ENCODE assay signal across 8 cellular contexts in genomic region chr18:21489119-21489750, GRCh38.
A peak's percentile ranks its signal among the peaks of the same experiment; 100 is the strongest.
DNase-seq lines count a peak whose midpoint lies in the region; ATAC-seq and TF ChIP-seq lines count a peak whose summit lies in the region.

No MANE protein-coding gene starts in this region.

- H4K20me1 ChIP-seq in osteoblast (ENCODE audit: insufficient read depth, low read length), result no peaks in the 10 kb centered on the region

- no peak overlapping the region for H2AFZ ChIP-seq in osteoblast (ENCODE audit: low read length)

- H3K4me3 ChIP-seq in BJ (ENCODE audit: low read depth, low read length) (no peak overlapping the region), fibroblast of villous mesenchyme (ENCODE audit: low read depth, low read length) (no peak overlapping the region), osteoblast (ENCODE audit: insufficient read depth, low read length) (no peak overlapping the region)

- POLR2A ChIA-PET in BJ (lab: Charles Lee), result no interaction called here

- no peaks in the 10 kb centered on the region for H3K79me2 ChIP-seq in osteoblast (ENCODE audit: insufficient read depth, low read length)

- ATAC-seq in GM18868 (IDR thresholded peaks at IDR 0.05; ENCODE audit: unreplicated experiment) (peak; percentile 47), T-helper 17 cell (no peak)

- H3K4me1 ChIP-seq in osteoblast (ENCODE audit: insufficient read depth, low read length), result peaks cover 7% of the 10 kb centered on the region

- no peaks in the 10 kb centered on the region for H3K9me3 Mint-ChIP-seq in T-helper 2 cell treated with Interferon-gamma antibody and Interleukin-4, amounts not matched to agents 5 μg/mL and 100 μg/mL, for 36 hours

- peaks cover 11% of the 10 kb centered on the region for H3K27me3 Mint-ChIP-seq in T-helper 17 cell
- H3K27me3 Mint-ChIP-seq in T-helper 2 cell treated with Interferon-gamma antibody and Interleukin-4, amounts not matched to agents 5 μg/mL and 100 μg/mL, for 36 hours (ENCODE audit: low read depth), result peaks cover 4% of the 10 kb centered on the region

- DNase-seq in BJ (ENCODE audit: low read depth), result no peak
- DNase-seq in NCI-H1105 (lab: John Stamatoyannopoulos, UW), result peak; percentile 60
- peak; percentile 22 for DNase-seq in UCSD-AML1 (lab: John Stamatoyannopoulos, UW; ENCODE audit: unreplicated experiment)
- peak; percentile 70 for DNase-seq in fibroblast of villous mesenchyme (ENCODE audit: low read depth)
- DNase-seq in osteoblast (ENCODE audit: insufficient read length, low spot score, missing footprints), result peak; percentile 93
- no peak for DNase-seq in T-helper 17 cell
- DNase-seq in T-helper 2 cell treated with Interferon-gamma antibody and Interleukin-4, amounts not matched to agents 5 μg/mL and 100 μg/mL, for 36 hours (ENCODE audit: low spot score), result no peak

- H3K36me3 ChIP-seq in BJ (ENCODE audit: control insufficient read depth, insufficient read depth, low read length) (no peaks in the 10 kb centered on the region), osteoblast (ENCODE audit: insufficient read depth, low read length) (no peaks in the 10 kb centered on the region)

- H3K4me3 Mint-ChIP-seq in T-helper 17 cell, result no peak overlapping the region
- no peak overlapping the region for H3K4me3 Mint-ChIP-seq in T-helper 2 cell treated with Interferon-gamma antibody and Interleukin-4, amounts not matched to agents 5 μg/mL and 100 μg/mL, for 36 hours

- H3K4me2 ChIP-seq in osteoblast (ENCODE audit: insufficient read depth, low read length), result no peak overlapping the region

- CTCF ChIA-PET in BJ (lab: Yijun Ruan, JAX), result interaction anchor here (0.5 to 4.8 kb wide), 20 partner anchors 8 to 471 kb away, joined by 3 to 26 read pairs (median 4); partner anchors contain the start of genes ABHD3 and ESCO1

- H3K36me3 Mint-ChIP-seq in T-helper 17 cell (ENCODE audit: low read depth), result no peaks in the 10 kb centered on the region
- no peaks in the 10 kb centered on the region for H3K36me3 Mint-ChIP-seq in T-helper 2 cell treated with Interferon-gamma antibody and Interleukin-4, amounts not matched to agents 5 μg/mL and 100 μg/mL, for 36 hours (ENCODE audit: low read depth)

- H3K27me3 ChIP-seq in BJ (ENCODE audit: control insufficient read depth, insufficient read depth, low read length) (no peaks in the 10 kb centered on the region), osteoblast (ENCODE audit: insufficient read depth, low read length) (no peaks in the 10 kb centered on the region)

- H3K27ac ChIP-seq in osteoblast (ENCODE audit: low read depth, low read length), result no peak overlapping the region

- H3K9me3 ChIP-seq in osteoblast (ENCODE audit: low read depth, low read length) (no peaks in the 10 kb centered on the region), T-helper 17 cell (ENCODE audit: control insufficient read depth, low read length, poor library complexity, severe bottlenecking) (no peaks in the 10 kb centered on the region)

- H3K4me1 Mint-ChIP-seq in T-helper 17 cell, result no peaks in the 10 kb centered on the region
- no peaks in the 10 kb centered on the region for H3K4me1 Mint-ChIP-seq in T-helper 2 cell treated with Interferon-gamma antibody and Interleukin-4, amounts not matched to agents 5 μg/mL and 100 μg/mL, for 36 hours (ENCODE audit: low read depth)

- TF ChIP-seq CTCF in BJ (IDR thresholded peaks at IDR 0.05; ENCODE audit: insufficient read depth, low read depth, low read length) (peak; percentile 79), fibroblast of villous mesenchyme (IDR thresholded peaks at IDR 0.05; ENCODE audit: insufficient read depth, low read depth, low read length) (peak; percentile 88), osteoblast (IDR thresholded peaks at IDR 0.05; ENCODE audit: extremely low read depth, low read depth, low read length) (peak; percentile 90)

- no peak overlapping the region for H3K27ac Mint-ChIP-seq in T-helper 17 cell
- no peak overlapping the region for H3K27ac Mint-ChIP-seq in T-helper 2 cell treated with Interferon-gamma antibody and Interleukin-4, amounts not matched to agents 5 μg/mL and 100 μg/mL, for 36 hours

Comparison
In these comparisons a context has a peak if more than half of its experiments do, and no peak if none do; other contexts are left out.
1. DNase-seq: peak in NCI-H1105 (single experiment), UCSD-AML1 (single experiment), fibroblast of villous mesenchyme (single experiment) and osteoblast (single experiment); none in BJ (single experiment), T-helper 17 cell (0 of 3) and T-helper 2 cell treated with Interferon-gamma antibody and Interleukin-4, amounts not matched to agents 5 μg/mL and 100 μg/mL, for 36 hours (single experiment).
2. Peak in every context shown above with its lines, with median percentiles within 50 percentile points of each other: CTCF ChIP-seq.